In genomic region chr14:89428556-89429196, GRCh38 we compare ENCODE assay signal across 8 cellular contexts. TPM values are rescaled to one million over a fixed set of nuclear protein-coding genes. Genes with fewer than 3 reads are reported as not detected.
DNase-seq lines count a peak whose midpoint lies in the region; ATAC-seq and TF ChIP-seq lines count a peak whose summit lies in the region.

No MANE protein-coding gene starts in this region.

- H3K9me3 ChIP-seq in HUES48 (ENCODE audit: control insufficient read depth, insufficient read depth, low read length) (no peaks in the 10 kb centered on the region), sigmoid colon (no peaks in the 10 kb centered on the region)

- H3K27me3 ChIP-seq in HUES48 (ENCODE audit: control insufficient read depth, insufficient read depth, low read length) (no peaks in the 10 kb centered on the region), sigmoid colon (no peaks in the 10 kb centered on the region)

- H3K4me1 ChIP-seq in HUES48 (ENCODE audit: control insufficient read depth, insufficient read depth, low read length) (peaks cover 47% of the 10 kb centered on the region), sigmoid colon (peaks cover 0 to 40% (median 33%) of the 10 kb centered on the region in 4 donors)

- TF ChIP-seq POLR2A in sigmoid colon (IDR thresholded peaks at IDR 0.05): no peak

- no peak for TF ChIP-seq CTCF in sigmoid colon (IDR thresholded peaks at IDR 0.05)

- no peak overlapping the region; the same call in 1 of the 2 replicates for H3K9ac ChIP-seq in HUES48 (ENCODE audit: low read depth, low read length)

- intact Hi-C loops in sigmoid colon (cut with DNase I): no loop called here

- H3K4me3 ChIP-seq in HUES48 (ENCODE audit: low read depth, low read length) (no peak overlapping the region), sigmoid colon (no peak overlapping the region)

- DNase-seq in NCI-H69 (lab: John Stamatoyannopoulos, UW) (peak; percentile 99), epithelial cell of prostate (ENCODE audit: low read depth, low spot score) (no peak), sigmoid colon (peak; percentile 64)
- DNase-seq in stimulated activated naive CD4-positive, alpha-beta T cell treated with Interleukin-2 at 50 U/mL for 16 hours (lab: John Stamatoyannopoulos, UW): no peak

- H3K36me3 ChIP-seq in HUES48 (ENCODE audit: control insufficient read depth, insufficient read depth, low read length): no peaks in the 10 kb centered on the region
- H3K36me3 ChIP-seq in sigmoid colon: no peaks in the 10 kb centered on the region

- H3K27ac ChIP-seq in HUES48 (ENCODE audit: low read depth, low read length) (peak overlapping the region; percentile 7), epithelial cell of prostate (peak overlapping the region; percentile 51), sigmoid colon (peak overlapping the region; percentile 5 to 76 (median 70))

- ATAC-seq in GM19395 (IDR thresholded peaks at IDR 0.05; ENCODE audit: unreplicated experiment) (no peak), GM19324 (IDR thresholded peaks at IDR 0.05; ENCODE audit: low FRiP score, unreplicated experiment) (no peak), GM19455 (IDR thresholded peaks at IDR 0.05; ENCODE audit: unreplicated experiment) (no peak)

- TF ChIP-seq EP300 in sigmoid colon (IDR thresholded peaks at IDR 0.05): no peak

- 87 to 92% methylated on average over 17 of the region's 17 CpGs for WGBS in sigmoid colon, 2 donors

RNA-seq across cellular contexts. Expression of gene FOXN3, which starts 11.6 kb away (rescaled TPM):
- 100 to 1,000 TPM; 104 to 146 (median 113) TPM for total RNA-seq in sigmoid colon
- 10 to 100 TPM; 24.6 to 33.6 (median 25.7) TPM for polyA plus RNA-seq in sigmoid colon

Comparison
In these comparisons a context has a peak if more than half of its experiments do, and no peak if none do; other contexts are left out.
1. H3K27ac ChIP-seq: peak in every context shown above with its lines; median percentile 70 in sigmoid colon; 51 in epithelial cell of prostate; 7 in HUES48.
2. DNase-seq: peak in NCI-H69 (single experiment) and sigmoid colon (single experiment); none in epithelial cell of prostate (single experiment) and stimulated activated naive CD4-positive, alpha-beta T cell treated with Interleukin-2 at 50 U/mL for 16 hours (single experiment).